ENCODE assay signal across 8 cellular contexts in genomic region chr9:100351508-100351907, GRCh38. TPM values are rescaled to one million over a fixed set of nuclear protein-coding genes. Genes with fewer than 3 reads are reported as not detected.
A peak's percentile ranks its signal among the peaks of the same experiment; 100 is the strongest.
DNase-seq lines count a peak whose midpoint lies in the region; FAIRE-seq and TF ChIP-seq lines count a peak whose summit lies in the region.

No MANE protein-coding gene starts in this region.

- TF ChIP-seq POLR2A in esophagus squamous epithelium (IDR thresholded peaks at IDR 0.05), result no peak

- TF ChIP-seq CTCF in esophagus squamous epithelium (IDR thresholded peaks at IDR 0.05) (no peak), progenitor cell of endocrine pancreas (IDR thresholded peaks at IDR 0.05; ENCODE audit: unreplicated experiment) (no peak)

- H3K9me3 Mint-ChIP-seq in progenitor cell of endocrine pancreas (ENCODE audit: low read depth), result peaks cover 11% of the 10 kb centered on the region

- peaks cover 10% of the 10 kb centered on the region for H3K36me3 Mint-ChIP-seq in progenitor cell of endocrine pancreas (ENCODE audit: insufficient read depth)

- FAIRE-seq in urothelium cell line (lab: Jason Lieb, UNC), result no peak

- H3K27ac Mint-ChIP-seq in progenitor cell of endocrine pancreas, result peak overlapping the region; percentile 93

- 19 to 31% methylated on average over 5 of the region's 5 CpGs for WGBS in esophagus squamous epithelium, 2 donors

- H3K27ac ChIP-seq in esophagus squamous epithelium, result peak overlapping the region in 3 of 4 donors; percentile 86 to 92 (median 88)

- intact Hi-C loops in esophagus squamous epithelium (cut with DNase I), result loop anchor here (10.0 kb wide), 1 partner anchor 83 kb away; no protein-coding TSS in a partner anchor

- H3K36me3 ChIP-seq in esophagus squamous epithelium, result peaks cover 0 to 8% (median 0%) of the 10 kb centered on the region in 3 donors

- H3K4me1 Mint-ChIP-seq in progenitor cell of endocrine pancreas (ENCODE audit: low read depth), result peaks cover 38% of the 10 kb centered on the region

- H3K4me3 Mint-ChIP-seq in progenitor cell of endocrine pancreas (ENCODE audit: low read depth), result peak overlapping the region; percentile 98

- H3K9me3 ChIP-seq in esophagus squamous epithelium, result no peaks in the 10 kb centered on the region

- H3K27me3 Mint-ChIP-seq in progenitor cell of endocrine pancreas, result no peaks in the 10 kb centered on the region

- H3K27me3 ChIP-seq in esophagus squamous epithelium, result no peaks in the 10 kb centered on the region

- H3K4me3 ChIP-seq in GM08714 (ENCODE audit: low read length) (peak overlapping the region; percentile 77), esophagus squamous epithelium (peak overlapping the region; percentile 88 to 97 (median 92))

- DNase-seq in RKO (ENCODE audit: low spot score) (peak; percentile 43), esophagus squamous epithelium (lab: John Stamatoyannopoulos, UW) (no peak), progenitor cell of endocrine pancreas (ENCODE audit: low spot score, unreplicated experiment) (no peak), urothelium cell line (ENCODE audit: low spot score) (no peak), GM19240 (ENCODE audit: insufficient read length, low spot score) (no peak), HCEC 1CT (no peak), GF-D8 (lab: John Stamatoyannopoulos, UW) (no peak)

- H3K4me1 ChIP-seq in esophagus squamous epithelium, result peaks cover 3 to 46% (median 17%) of the 10 kb centered on the region in 3 donors

RNA-seq across cellular contexts. Expression of gene TEX10, which starts 1.2 kb away (rescaled TPM):
- total RNA-seq in esophagus squamous epithelium (10 to 100 TPM in 3 of 4 donors, 1 to 10 TPM in 1; 8.4 to 24.6 (median 19.3) TPM), progenitor cell of endocrine pancreas (35.1 and 38.6 TPM in 2 replicates)
